Comparison of ENCODE assay signal across 8 cellular contexts in the genomic region with DNA sequence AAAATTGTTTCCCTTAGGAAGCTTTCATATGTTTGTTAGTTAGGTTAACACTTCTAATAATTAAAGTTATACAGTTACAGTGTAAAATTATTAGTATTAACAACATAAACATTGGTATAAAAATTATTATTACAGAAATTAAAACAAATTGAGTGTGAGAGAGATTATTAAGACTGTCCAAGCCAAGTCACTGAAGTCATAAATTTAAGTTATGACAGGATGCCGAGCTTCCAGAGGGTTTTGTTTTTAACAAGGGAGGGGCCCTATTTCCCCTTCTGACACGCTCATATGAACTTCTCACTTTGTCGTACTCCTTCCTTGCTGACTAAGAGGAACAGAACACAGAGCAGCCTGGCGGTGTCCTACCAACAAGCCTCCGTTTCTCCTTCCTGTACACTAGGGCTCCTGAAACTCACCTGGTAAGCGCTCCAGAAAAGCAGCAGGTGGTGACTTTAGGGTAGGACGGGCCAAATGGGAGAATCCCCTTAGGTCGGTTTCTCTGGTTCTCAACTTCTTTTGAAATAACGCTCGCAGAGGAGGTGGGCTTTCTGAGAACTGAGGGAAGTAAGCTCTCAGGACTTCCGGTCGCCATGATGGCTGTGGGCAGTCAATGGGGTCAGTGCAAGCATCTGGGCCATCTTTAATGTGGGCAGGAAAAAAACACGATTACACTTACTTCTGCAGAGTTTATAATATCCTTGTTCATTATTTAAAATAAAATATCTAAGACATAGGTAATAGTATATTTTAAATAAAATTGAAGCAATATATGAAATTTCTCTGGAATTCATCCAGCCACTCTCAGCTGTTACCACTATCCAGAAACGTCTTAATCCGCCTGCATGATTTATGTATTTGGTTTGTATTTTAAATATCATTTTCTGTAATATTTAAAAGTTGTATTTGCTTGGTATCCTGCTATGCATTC. TPM values are rescaled to one million over a fixed set of nuclear protein-coding genes. Genes with fewer than 3 reads are reported as not detected.
A peak's percentile ranks its signal among the peaks of the same experiment; 100 is the strongest.
DNase-seq lines count a peak whose midpoint lies in the region; ATAC-seq and TF ChIP-seq lines count a peak whose summit lies in the region.

A gene with protein sequence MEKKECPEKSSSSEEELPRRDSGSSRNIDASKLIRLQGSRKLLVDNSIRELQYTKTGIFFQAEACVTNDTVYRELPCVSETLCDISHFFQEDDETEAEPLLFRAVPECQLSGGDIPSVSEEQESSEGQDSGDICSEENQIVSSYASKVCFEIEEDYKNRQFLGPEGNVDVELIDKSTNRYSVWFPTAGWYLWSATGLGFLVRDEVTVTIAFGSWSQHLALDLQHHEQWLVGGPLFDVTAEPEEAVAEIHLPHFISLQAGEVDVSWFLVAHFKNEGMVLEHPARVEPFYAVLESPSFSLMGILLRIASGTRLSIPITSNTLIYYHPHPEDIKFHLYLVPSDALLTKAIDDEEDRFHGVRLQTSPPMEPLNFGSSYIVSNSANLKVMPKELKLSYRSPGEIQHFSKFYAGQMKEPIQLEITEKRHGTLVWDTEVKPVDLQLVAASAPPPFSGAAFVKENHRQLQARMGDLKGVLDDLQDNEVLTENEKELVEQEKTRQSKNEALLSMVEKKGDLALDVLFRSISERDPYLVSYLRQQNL (minus strand): TSS at position 537 of the 928 bp plus-strand sequence. CDS start 14,892 bp downstream, outside the sequence.

- H3K9me3 Mint-ChIP-seq in GM23338: peaks cover 12% of the 10 kb centered on the region; the same call in 2 of the 3 replicates
- no peaks in the 10 kb centered on the region for H3K9me3 Mint-ChIP-seq in stimulated activated naive CD8-positive, alpha-beta T cell treated with anti-CD3 and anti-CD28 coated beads, Interleukin-15, amount 100 ng/mL, for 72 hours

- H3K9me3 ChIP-seq in MM.1S (replicated peaks; ENCODE audit: insufficient read depth, low read length) (no peaks in the 10 kb centered on the region), neural cell (ENCODE audit: low read length) (no peaks in the 10 kb centered on the region)

- H3K9ac ChIP-seq in MM.1S (ENCODE audit: low read length): peak within 1 kb of the TSS; percentile 90
- peak within 1 kb of the TSS; percentile 64 for H3K9ac ChIP-seq in neural cell (ENCODE audit: low read length)

- peaks cover 11% of the 10 kb centered on the region for H3K4me1 ChIP-seq in GM23338 (ENCODE audit: insufficient read depth)
- H3K4me1 ChIP-seq in MM.1S (ENCODE audit: low read length): no peaks in the 10 kb centered on the region

- H3K9me2 ChIP-seq in GM23338 (ENCODE audit: insufficient read depth) (no peaks in the 10 kb centered on the region), MM.1S (replicated peaks; ENCODE audit: insufficient read depth, low read length) (no peaks in the 10 kb centered on the region), neural cell (ENCODE audit: insufficient read depth, low read length) (no peaks in the 10 kb centered on the region)

- H3K79me2 ChIP-seq in GM23338 (replicated peaks; ENCODE audit: insufficient read depth) (peaks cover 14% of the 10 kb centered on the region), MM.1S (ENCODE audit: low read length) (peaks cover 13% of the 10 kb centered on the region; the same call in 1 of the 2 replicates), neural cell (replicated peaks; ENCODE audit: insufficient read depth, low read length) (peaks cover 8% of the 10 kb centered on the region)

- TF ChIP-seq EP300 in neural cell (conservative IDR thresholded peaks at IDR 0.05; ENCODE audit: poor library complexity, severe bottlenecking): peak; percentile 25

- H3F3A ChIP-seq in GM23338 (replicated peaks; ENCODE audit: low read depth): 0 out of 2 replicates have a peak, but pooled peaks cover 2% of the 10 kb centered on the region
- H3F3A ChIP-seq in MM.1S (ENCODE audit: insufficient read depth, low read length): peaks cover 16% of the 10 kb centered on the region
- no peaks in the 10 kb centered on the region for H3F3A ChIP-seq in neural cell (ENCODE audit: insufficient read depth, low read length, poor library complexity, severe bottlenecking)

- H2AFZ ChIP-seq in GM23338: peak within 1 kb of the TSS; percentile 25
- peak within 1 kb of the TSS; percentile 57 for H2AFZ ChIP-seq in MM.1S (ENCODE audit: low read length)
- H2AFZ ChIP-seq in neural cell (ENCODE audit: low read depth, low read length): peak within 1 kb of the TSS; percentile 67

- H3K36me3 ChIP-seq in GM23338 (ENCODE audit: insufficient read depth) (no peaks in the 10 kb centered on the region), MM.1S (replicated peaks; ENCODE audit: insufficient read depth, low read length) (no peaks in the 10 kb centered on the region), neural cell (ENCODE audit: insufficient read depth, low read length) (no peaks in the 10 kb centered on the region)

- peak; percentile 33 for TF ChIP-seq RAD21 in neural cell (conservative IDR thresholded peaks at IDR 0.05)

- TF ChIP-seq CTCF in GM23338 (conservative IDR thresholded peaks at IDR 0.05; ENCODE audit: low read depth in 2 of 2): no peak
- TF ChIP-seq CTCF in MM.1S (IDR thresholded peaks at IDR 0.05; ENCODE audit: low read length): no peak
- TF ChIP-seq CTCF in foreskin fibroblast (IDR thresholded peaks at IDR 0.05; ENCODE audit: low read depth, low read length): no peak
- peak; percentile 45 for TF ChIP-seq CTCF in neural cell (IDR thresholded peaks at IDR 0.05; ENCODE audit: poor library complexity, severe bottlenecking)

- peaks cover 24% of the 10 kb centered on the region; the same call in 2 of the 3 replicates for H3K36me3 Mint-ChIP-seq in GM23338 (ENCODE audit: low read depth)

- DNase-seq in DMS79 (lab: John Stamatoyannopoulos, UW) (peak; percentile 88), GM23338 (ENCODE audit: low spot score) (peak; percentile 91), MM.1S (peak; percentile 93), SIG-M5 treated with dmso at 0.1 percent for 504 hours (lab: John Stamatoyannopoulos, UW; ENCODE audit: unreplicated experiment) (peak; percentile 98), foreskin fibroblast (peak; percentile 81 to 91)
- peak; percentile 68 for DNase-seq in activated gamma-delta T cell treated with anti-CD3 and anti-CD28 coated beads, Interleukin-2, amount 50 U/mL, for 16 hours (ENCODE audit: low read depth)
- DNase-seq in stimulated activated naive CD8-positive, alpha-beta T cell treated with anti-CD3 and anti-CD28 coated beads, Interleukin-15, amount 100 ng/mL, for 72 hours: peak; percentile 76 to 91

- H3K4me3 Mint-ChIP-seq in GM23338: peak within 1 kb of the TSS; percentile 98
- peak within 1 kb of the TSS; percentile 83 to 95 for H3K4me3 Mint-ChIP-seq in stimulated activated naive CD8-positive, alpha-beta T cell treated with anti-CD3 and anti-CD28 coated beads, Interleukin-15, amount 100 ng/mL, for 72 hours

- ATAC-seq in GM23338: peak; percentile 95
- ATAC-seq in stimulated activated naive CD8-positive, alpha-beta T cell treated with anti-CD3 and anti-CD28 coated beads, Interleukin-15, amount 100 ng/mL, for 72 hours: peak; percentile 92

- H3K4me3 ChIP-seq in GM23338: peak within 1 kb of the TSS; percentile 51
- H3K4me3 ChIP-seq in MM.1S (ENCODE audit: low read length): peak within 1 kb of the TSS; percentile 72
- H3K4me3 ChIP-seq in foreskin fibroblast (ENCODE audit: low read depth in 1 of 2, low read length in 2 of 2): peak within 1 kb of the TSS; percentile 72 to 85
- peak within 1 kb of the TSS; percentile 70 for H3K4me3 ChIP-seq in neural cell (ENCODE audit: low read length)

- H3K27ac ChIP-seq in GM23338 (ENCODE audit: low read depth) (peak within 1 kb of the TSS; percentile 91), MM.1S (ENCODE audit: low read length) (peak within 1 kb of the TSS; percentile 95), neural cell (ENCODE audit: low read length) (peak within 1 kb of the TSS; percentile 78)

- H3K27me3 Mint-ChIP-seq in GM23338 (ENCODE audit: insufficient read depth, low read depth, poor library complexity): peaks cover 3% of the 10 kb centered on the region
- no peaks in the 10 kb centered on the region for H3K27me3 Mint-ChIP-seq in stimulated activated naive CD8-positive, alpha-beta T cell treated with anti-CD3 and anti-CD28 coated beads, Interleukin-15, amount 100 ng/mL, for 72 hours

- peak within 1 kb of the TSS; percentile 99 for H3K27ac Mint-ChIP-seq in GM23338
- peak within 1 kb of the TSS; percentile 96 to 98 for H3K27ac Mint-ChIP-seq in stimulated activated naive CD8-positive, alpha-beta T cell treated with anti-CD3 and anti-CD28 coated beads, Interleukin-15, amount 100 ng/mL, for 72 hours

- H3K27me3 ChIP-seq in GM23338 (ENCODE audit: insufficient read depth): no peaks in the 10 kb centered on the region
- no peaks in the 10 kb centered on the region for H3K27me3 ChIP-seq in MM.1S (replicated peaks; ENCODE audit: insufficient read depth, low read length)
- H3K27me3 ChIP-seq in neural cell (ENCODE audit: insufficient read depth, low read depth, low read length): no peaks in the 10 kb centered on the region

- H3K4me2 ChIP-seq in GM23338 (peak within 1 kb of the TSS; percentile 68), MM.1S (ENCODE audit: low read depth, low read length) (peak within 1 kb of the TSS; percentile 37; the same call in 1 of the 2 replicates), neural cell (ENCODE audit: low read length) (peak within 1 kb of the TSS; percentile 74)

- peaks cover 5% of the 10 kb centered on the region; the same call in 1 of the 3 replicates for H3K4me1 Mint-ChIP-seq in GM23338
- H3K4me1 Mint-ChIP-seq in stimulated activated naive CD8-positive, alpha-beta T cell treated with anti-CD3 and anti-CD28 coated beads, Interleukin-15, amount 100 ng/mL, for 72 hours: peaks cover 79% of the 10 kb centered on the region

- H4K20me1 ChIP-seq in GM23338 (replicated peaks; ENCODE audit: insufficient read depth): no peaks in the 10 kb centered on the region
- H4K20me1 ChIP-seq in MM.1S (ENCODE audit: insufficient read depth, low read length): no peaks in the 10 kb centered on the region
- H4K20me1 ChIP-seq in neural cell (ENCODE audit: insufficient read depth): no peaks in the 10 kb centered on the region

TF ChIP-seq in GM23338, 12 proteins besides CTCF, POLR2A, EP300 and RAD21 (continues in another document):
- no peak for TF ChIP-seq JUNB (IDR thresholded peaks at IDR 0.05; ENCODE audit: unreplicated experiment)

TF ChIP-seq in neural cell, 6 proteins besides CTCF, POLR2A, EP300 and RAD21 (continues in another document):
- peak; percentile 12 for TF ChIP-seq POLR2AphosphoS5 (IDR thresholded peaks at IDR 0.05)
- TF ChIP-seq TAF1 (IDR thresholded peaks at IDR 0.05; ENCODE audit: low read depth): peak; percentile 88
- TF ChIP-seq SMC3 (conservative IDR thresholded peaks at IDR 0.05; ENCODE audit: poor library complexity): peak; percentile 57
- peak; percentile 71 for TF ChIP-seq MXI1 (conservative IDR thresholded peaks at IDR 0.05; ENCODE audit: poor library complexity, severe bottlenecking)
- no peak for TF ChIP-seq EZH2 (IDR thresholded peaks at IDR 0.05; ENCODE audit: borderline replicate concordance, insufficient read depth, low read length, poor library complexity, severe bottlenecking)

RNA-seq across cellular contexts. Expression of the gene that starts here (rescaled TPM):
- total RNA-seq in GM23338 (2014; rRNA removed; shearing (Covaris generic)): 17.1 and 30.6 TPM in 2 replicates
- polyA plus RNA-seq in GM23338 (2016; fragmentation: Nextera tagmentation; extraction: Ambion mirVana) (16.6 and 21.9 TPM in 2 replicates), neural cell (21.4 and 23.0 TPM in 2 replicates)
- 19.5 and 24.5 TPM in 2 replicates for polyA minus RNA-seq in neural cell

Comparison
In these comparisons a context has a peak if more than half of its experiments do, and no peak if none do; other contexts are left out.
1. Peak in every context shown above with its lines: DNase-seq, ATAC-seq, H3K4me3 ChIP-seq and H3K27ac ChIP-seq.